16 cellular contexts compared by ENCODE assay signal in genomic region chr7:137952406-137952805, GRCh38. TPM values are rescaled to one million over a fixed set of nuclear protein-coding genes. Genes with fewer than 3 reads are reported as not detected.
DNase-seq lines count a peak whose midpoint lies in the region; ATAC-seq, FAIRE-seq and TF ChIP-seq lines count a peak whose summit lies in the region.
"Had no signal": no experiment of that assay in that cellular context is flagged by ENCODE, and none has a peak within 500 bp of the region (broad histone marks: within the 10 kb centered on the region; RNA-seq: fewer than 3 reads in every experiment).

No MANE protein-coding gene starts in this region.

- H2BK12ac ChIP-seq in H9 (ENCODE audit: insufficient read length, low read depth, low read length), result no peak overlapping the region

- H3K9ac ChIP-seq in H9 (ENCODE audit: extremely low read depth, insufficient read length, low read length) (no peak overlapping the region), K562 (ENCODE audit: insufficient read depth in 1 of 2, low read depth in 2 of 2, low read length in 2 of 2) (no peak overlapping the region), stomach smooth muscle (ENCODE audit: low read length in 2 of 2) (no peak overlapping the region)
- H3K9ac ChIP-seq: BLaER1 treated with 17β-estradiol and CSF1 and Interleukin-3, amounts not matched to agents 10 nM and 100 nM had no signal

- no peak for TF ChIP-seq POLR2A in K562 (conservative IDR thresholded peaks at IDR 0.05)

- H3K27me3 Mint-ChIP-seq in H9 (ENCODE audit: low read depth), result no peaks in the 10 kb centered on the region
- H3K27me3 Mint-ChIP-seq: activated naive CD8-positive, alpha-beta T cell had no signal

- DNase-seq in H9 (no peak), K562 (ENCODE audit: extremely low read depth in 1 of 4, low spot score in 3 of 4) (no peak), lower lobe of right lung (no peak), iPS-NIHi7 (ENCODE audit: extremely low spot score) (no peak), AML-193 (lab: John Stamatoyannopoulos, UW) (no peak), DMS53 (lab: John Stamatoyannopoulos, UW) (no peak), NCI-H2196 (lab: John Stamatoyannopoulos, UW; ENCODE audit: unreplicated experiment) (no peak)
- DNase-seq: activated CD8-positive, alpha-beta memory T cell treated with anti-CD3 and anti-CD28 coated beads, Interleukin-2, amount 50 U/mL, for 4 hours; GF-D8; KBM-7; NCI-H187; stimulated activated CD8-positive, alpha-beta memory T cell treated with anti-CD3 and anti-CD28 coated beads, Interleukin-4, amount 100 ng/mL, for 48 hours had no signal

- BruUV-seq in K562 (replicated peaks; lab: Mats Ljungman, UMichigan), result no TSS peak

- H3T11ph ChIP-seq in H9 (ENCODE audit: low read length), result no peak overlapping the region

- H3K4me1 ChIP-seq in H9 (ENCODE audit: insufficient read depth, low read length) (peaks cover 11% of the 10 kb centered on the region; the same call in 1 of the 2 replicates), K562 (replicated peaks in 1 of 2; ENCODE audit: control insufficient read depth in 2 of 2, insufficient read depth in 2 of 2, low read length in 2 of 2) (peaks cover 24 to 67% of the 10 kb centered on the region in 2 experiments), lower lobe of right lung (peaks cover 64% of the 10 kb centered on the region), stomach smooth muscle (ENCODE audit: control insufficient read depth, insufficient read depth, low read length) (peaks cover 40% of the 10 kb centered on the region)

- H2BK15ac ChIP-seq in H9 (ENCODE audit: low read depth, low read length), result no peak overlapping the region

- no peak for FAIRE-seq in K562 (lab: Jason Lieb, UNC)

- H4K8ac ChIP-seq in H9 (replicated peaks; ENCODE audit: insufficient read length, low read depth, low read length), result no peak overlapping the region

- peaks cover 4% of the 10 kb centered on the region; the same call in 1 of the 2 replicates for H3K79me2 ChIP-seq in H9 (ENCODE audit: insufficient read depth, low read length)
- H3K79me2 ChIP-seq in K562 (ENCODE audit: control insufficient read depth, insufficient read depth, low read length), result peaks cover 76% of the 10 kb centered on the region

- peaks cover 0 to 1% (median 0%) of the 10 kb centered on the region in 3 experiments; a peak in 1 of 7 replicates for H3K36me3 Mint-ChIP-seq in H9 (ENCODE audit: insufficient read depth in 1 of 3, low read depth in 3 of 3)

- H3K4me3 ChIP-seq in K562 (no peak overlapping the region), lower lobe of right lung (no peak overlapping the region), stomach smooth muscle (ENCODE audit: low read length in 2 of 2) (no peak overlapping the region)
- H3K4me3 ChIP-seq: BLaER1 treated with 17β-estradiol and CSF1 and Interleukin-3, amounts not matched to agents 10 nM and 100 nM had no signal

- no peak overlapping the region for H2BK120ac ChIP-seq in H9 (ENCODE audit: low read depth, low read length, poor library complexity, severe bottlenecking)

- H2BK5ac ChIP-seq in H9 (ENCODE audit: insufficient read length, low read length), result no peak overlapping the region

- H3K27me3 ChIP-seq in H9 (ENCODE audit: insufficient read depth, low read length) (no peaks in the 10 kb centered on the region), K562 (ENCODE audit: control insufficient read depth in 2 of 2, insufficient read depth in 2 of 2, low read length in 2 of 2) (no peaks in the 10 kb centered on the region), lower lobe of right lung (ENCODE audit: low read depth) (no peaks in the 10 kb centered on the region), stomach smooth muscle (ENCODE audit: control insufficient read depth in 1 of 2, insufficient read depth in 2 of 2, low read length in 2 of 2) (no peaks in the 10 kb centered on the region)
- H3K27me3 ChIP-seq: BLaER1 treated with 17β-estradiol and CSF1 and Interleukin-3, amounts not matched to agents 10 nM and 100 nM; foreskin keratinocyte had no signal

- H3K4me3 Mint-ChIP-seq in H9, result no peak overlapping the region
- H3K4me3 Mint-ChIP-seq: activated naive CD8-positive, alpha-beta T cell had no signal

- H3K4me1 Mint-ChIP-seq in H9, result peaks cover 55 to 63% of the 10 kb centered on the region in 2 experiments

- H2AFZ ChIP-seq in H9 (ENCODE audit: low read length), result no peak overlapping the region
- no peak overlapping the region for H2AFZ ChIP-seq in K562 (ENCODE audit: low read depth, low read length)

- TF ChIP-seq EP300 in K562 (IDR thresholded peaks at IDR 0.05; ENCODE audit: low read length), result no peak

- H3K9me1 ChIP-seq in K562 (ENCODE audit: control insufficient read depth, insufficient read depth, low read length), result no peaks in the 10 kb centered on the region

- H4K91ac ChIP-seq in H9 (ENCODE audit: insufficient read length, low read depth, low read length), result no peak overlapping the region

- in situ Hi-C loops in K562 (cut with MboI), result loop anchor here (25.0 kb wide), 1 partner anchor 1410 kb away; the partner anchor contains the start of gene LUC7L2

- POLR2A ChIA-PET in K562 (lab: Yijun Ruan, JAX), result interaction anchor here (2.0 kb wide), 1 partner anchor 15 kb away, joined by 7 read pairs; no protein-coding TSS in a partner anchor

- H3K36me3 ChIP-seq in K562 (ENCODE audit: control insufficient read depth, insufficient read depth, low read length) (peaks cover 18% of the 10 kb centered on the region), lower lobe of right lung (no peaks in the 10 kb centered on the region), stomach smooth muscle (ENCODE audit: control insufficient read depth in 2 of 2, insufficient read depth in 2 of 2, low read length in 2 of 2) (no peaks in the 10 kb centered on the region)

- TF ChIP-seq CTCF in H9 (conservative IDR thresholded peaks at IDR 0.05) (no peak), K562 (IDR thresholded peaks at IDR 0.05 in 2 of 3, conservative IDR thresholded peaks at IDR 0.05 in 1 of 3; ENCODE audit: insufficient read depth in 2 of 3, low read depth in 1 of 3, low read length in 3 of 3) (no peak), lower lobe of right lung (IDR thresholded peaks at IDR 0.05) (no peak)

- H4K20me1 ChIP-seq in H9 (ENCODE audit: control insufficient read depth, insufficient read depth, insufficient read length), result no peaks in the 10 kb centered on the region
- 0 out of 2 replicates have a peak, but pooled peaks cover 4% of the 10 kb centered on the region for H4K20me1 ChIP-seq in K562 (replicated peaks; ENCODE audit: control insufficient read depth, insufficient read depth, low read length)

- no peaks in the 10 kb centered on the region for H3K23me2 ChIP-seq in H9 (ENCODE audit: insufficient read length, low read depth, low read length, poor library complexity, severe bottlenecking)

- H3K4me2 ChIP-seq in H9 (ENCODE audit: insufficient read depth, insufficient read length, low read length) (no peak overlapping the region), K562 (ENCODE audit: insufficient read depth, low read length) (no peak overlapping the region)
- H3K4me2 ChIP-seq: BLaER1 treated with 17β-estradiol and CSF1 and Interleukin-3, amounts not matched to agents 10 nM and 100 nM had no signal

- H3K56ac ChIP-seq in H9 (ENCODE audit: insufficient read length, low read depth, low read length), result no peak overlapping the region

- no peak overlapping the region for H3K27ac ChIP-seq in H9 (ENCODE audit: insufficient read length, low read depth, low read length)
- H3K27ac ChIP-seq in K562 (ENCODE audit: extremely low read depth, low read depth, low read length), result no peak overlapping the region
- peak overlapping the region; percentile 57 for H3K27ac ChIP-seq in lower lobe of right lung
- peak overlapping the region; percentile 79 for H3K27ac ChIP-seq in stomach smooth muscle (ENCODE audit: low read length)
- H3K27ac ChIP-seq: BLaER1 treated with 17β-estradiol and CSF1 and Interleukin-3, amounts not matched to agents 10 nM and 100 nM; foreskin keratinocyte had no signal

- no peak overlapping the region for H3K4ac ChIP-seq in H9 (ENCODE audit: low read depth, low read length)

- no peak overlapping the region for H3K23ac ChIP-seq in H9 (ENCODE audit: insufficient read length, low read depth, low read length)

- no peak overlapping the region for H2AK5ac ChIP-seq in H9 (ENCODE audit: insufficient read length, low read length)

- H3K79me1 ChIP-seq in H9 (ENCODE audit: insufficient read depth, low read depth, low read length, poor library complexity, severe bottlenecking), result no peaks in the 10 kb centered on the region

- 0 out of 3 replicates have a peak, but pooled peaks have one; percentile 6 for ATAC-seq in K562
- peak in 1 of 2 donors; percentile 27 for ATAC-seq in lower lobe of right lung

- H3K27ac Mint-ChIP-seq in H9, result peak overlapping the region in 2 of 3 experiments; percentile 94 to 100; a peak in 5 of 7 replicates
- H3K27ac Mint-ChIP-seq: activated naive CD8-positive, alpha-beta T cell had no signal

- TF ChIP-seq RAD21 in K562 (CRISPR knock-in tag; conservative IDR thresholded peaks at IDR 0.05 in 1 of 2, IDR thresholded peaks at IDR 0.05 in 1 of 2), result no peak

- H3K18ac ChIP-seq in H9 (ENCODE audit: insufficient read length, low read depth, low read length), result no peak overlapping the region

- H3K14ac ChIP-seq in H9 (ENCODE audit: insufficient read depth, low read length), result no peak overlapping the region

- H4K5ac ChIP-seq in H9 (ENCODE audit: insufficient read length, low read depth, low read length), result no peak overlapping the region

- no peaks in the 10 kb centered on the region for H3K9me3 ChIP-seq in H9 (ENCODE audit: control insufficient read depth, low read depth, low read length)
- no peaks in the 10 kb centered on the region for H3K9me3 ChIP-seq in K562 (replicated peaks; ENCODE audit: control insufficient read depth, insufficient read depth, low read depth, low read length)
- H3K9me3 ChIP-seq in lower lobe of right lung, result no peaks in the 10 kb centered on the region
- H3K9me3 ChIP-seq in stomach smooth muscle (ENCODE audit: control insufficient read depth in 2 of 2, low read length in 2 of 2), result no peaks in the 10 kb centered on the region
- H3K9me3 ChIP-seq: BLaER1 treated with 17β-estradiol and CSF1 and Interleukin-3, amounts not matched to agents 10 nM and 100 nM had no signal

- no peaks in the 10 kb centered on the region for H3K9me3 Mint-ChIP-seq in H9

- intact Hi-C loops in K562 (cut with micrococcal nuclease) (no loop called here), lower lobe of right lung (cut with DNase I) (no loop called here)

- H2BK20ac ChIP-seq in H9 (ENCODE audit: low read depth, low read length, poor library complexity, severe bottlenecking), result no peak overlapping the region

- WGBS in H9 (ENCODE audit: extremely low coverage, insufficient read length, low lambda C conversion rate), result no CpG with 5 or more reads among the region's 2 CpGs
- 62% methylated on average over 2 of the region's 2 CpGs for WGBS in K562 (ENCODE audit: insufficient coverage, low coverage, missing lambda C conversion rate)

- CTCF ChIA-PET in K562 (lab: Yijun Ruan, JAX; ENCODE audit: low intra/inter-chr PET ratio), result interaction anchor here (0.6 kb wide), 1 partner anchor 800 kb away, joined by 5 read pairs; no protein-coding TSS in a partner anchor

RNA-seq across cellular contexts. Expression of gene CREB3L2, which starts 49.5 kb away (rescaled TPM):
- 58.1 and 60.7 TPM in 2 replicates for total RNA-seq in H9 (2021)
- total RNA-seq in K562 (2011; cell fraction: chromatin; rRNA removed; ENCODE audit: low replicate concordance), result 58.2 and 65.5 TPM in 2 replicates
- 39.9 and 41.2 TPM in 2 replicates for total RNA-seq in K562 (2011; cell fraction: nucleolus; rRNA removed)
- 52.9 and 82.7 TPM in 2 replicates for total RNA-seq in K562 (2011; cell fraction: nucleoplasm; rRNA removed)
- 10.2 and 19.6 TPM in 2 replicates for total RNA-seq in K562 (2014; rRNA removed)
- 13.8 and 15.2 TPM in 2 replicates for total RNA-seq in K562 (2014; rRNA removed; fragmentation: Illumina TruSeq; extraction: Trizol)
- 16.0 and 17.5 TPM in 2 replicates for total RNA-seq in K562 (2015; rRNA removed; fragmentation: Illumina TruSeq; extraction: Trizol)
- total RNA-seq in K562 (2021), result 44.7 and 45.6 TPM in 2 replicates
- polyA plus RNA-seq in K562 (2011; rRNA removed), result 17.1 and 37.9 TPM in 2 replicates
- polyA plus RNA-seq in K562 (2011; cell fraction: cytosol; rRNA removed), result 15.4 and 27.7 TPM in 2 replicates
- polyA plus RNA-seq in K562 (2011; cell fraction: nucleus; rRNA removed), result 24.4 and 31.2 TPM in 2 replicates
- polyA plus RNA-seq in K562 (2012), result 20.5 and 29.6 TPM in 2 replicates
- polyA plus RNA-seq in K562 (2014; fragmentation: Illumina TruSeq; extraction: Trizol), result 26.9 and 27.4 TPM in 2 replicates
- polyA plus RNA-seq in K562 (2014; fragmentation: Nextera tagmentation; extraction: Ambion mirVana), result 1 to 10 TPM; 7.1 to 8.8 TPM
- polyA plus RNA-seq in K562 (2014; rRNA removed), result 15.8 and 18.7 TPM in 2 replicates
- polyA minus RNA-seq in K562 (2011; rRNA and poly(A)+ RNA removed), result 30.2 and 46.2 TPM in 2 replicates
- 19.4 and 34.7 TPM in 2 replicates for polyA minus RNA-seq in K562 (2011; cell fraction: cytosol; rRNA and poly(A)+ RNA removed)
- 24.1 and 55.8 TPM in 2 replicates for polyA minus RNA-seq in K562 (2011; cell fraction: nucleus; rRNA and poly(A)+ RNA removed)
- 48.9 TPM for total RNA-seq in lower lobe of right lung

Comparison
In these comparisons a context has a peak if more than half of its experiments do, and no peak if none do; other contexts are left out.
1. H3K27ac ChIP-seq: peak in lower lobe of right lung (single experiment) and stomach smooth muscle (single experiment); none in H9 (single experiment) and K562 (single experiment).